8 cellular contexts compared by ENCODE assay signal in genomic region chr17:18361837-18362380, GRCh38. TPM values are rescaled to one million over a fixed set of nuclear protein-coding genes. Genes with fewer than 3 reads are reported as not detected.
A peak's percentile ranks its signal among the peaks of the same experiment; 100 is the strongest.
DNase-seq lines count a peak whose midpoint lies in the region; ATAC-seq and TF ChIP-seq lines count a peak whose summit lies in the region.

No MANE protein-coding gene starts in this region.

- POLR2A ChIA-PET in T-cell (lab: Charles Lee) = interaction anchor here in 1 of 2 donors (0.6 to 0.7 kb wide), 2 partner anchors 22 to 31 kb away, joined by 3 to 5 read pairs; no protein-coding TSS in a partner anchor

- no peak overlapping the region for H2BK20ac ChIP-seq in H9 (ENCODE audit: low read depth, low read length, poor library complexity, severe bottlenecking)

- no peak overlapping the region for H3K56ac ChIP-seq in H9 (ENCODE audit: insufficient read length, low read depth, low read length)

- no peak overlapping the region for H2BK12ac ChIP-seq in H9 (ENCODE audit: insufficient read length, low read depth, low read length)

- no peak overlapping the region for H3K23ac ChIP-seq in H9 (ENCODE audit: insufficient read length, low read depth, low read length)

- H3K18ac ChIP-seq in H9 (ENCODE audit: insufficient read length, low read depth, low read length) = no peak overlapping the region

- H4K91ac ChIP-seq in H9 (ENCODE audit: insufficient read length, low read depth, low read length) = no peak overlapping the region

- H3F3A ChIP-seq in smooth muscle cell (ENCODE audit: low read depth) = no peaks in the 10 kb centered on the region

- TF ChIP-seq CTCF in H9 (conservative IDR thresholded peaks at IDR 0.05) (no peak), foreskin keratinocyte (conservative IDR thresholded peaks at IDR 0.05) (no peak), smooth muscle cell (IDR thresholded peaks at IDR 0.05; ENCODE audit: borderline replicate concordance, insufficient read depth, poor library complexity, severe bottlenecking) (no peak)

- H3K23me2 ChIP-seq in H9 (ENCODE audit: insufficient read length, low read depth, low read length, poor library complexity, severe bottlenecking) = peaks cover 3% of the 10 kb centered on the region

- no peak overlapping the region for H3K14ac ChIP-seq in H9 (ENCODE audit: insufficient read depth, low read length)

- no peak overlapping the region for H2AFZ ChIP-seq in H9 (ENCODE audit: low read length)
- no peak overlapping the region for H2AFZ ChIP-seq in smooth muscle cell (ENCODE audit: low read depth)

- H3K4me1 Mint-ChIP-seq in H9 (peaks cover 11 to 12% of the 10 kb centered on the region in 2 experiments), T-cell (peaks cover 10 to 15% (median 15%) of the 10 kb centered on the region in 3 donors)

- no peak overlapping the region for H3K9ac ChIP-seq in H9 (ENCODE audit: extremely low read depth, insufficient read length, low read length)
- no peak overlapping the region for H3K9ac ChIP-seq in smooth muscle cell (ENCODE audit: low read depth)

- ATAC-seq in T-cell (replicated peaks in 1 of 4) (no peak), foreskin keratinocyte (no peak)

- 100% methylated on average over 2 of the region's 3 CpGs for WGBS in H9 (ENCODE audit: extremely low coverage, insufficient read length, low lambda C conversion rate)
- 79% methylated on average over 3 of the region's 3 CpGs for WGBS in smooth muscle cell (ENCODE audit: low lambda C conversion rate)

- H3K27ac Mint-ChIP-seq in H9 = no peak overlapping the region
- H3K27ac Mint-ChIP-seq in T-cell = peak overlapping the region in 1 of 2 donors; percentile 34

- H3K4ac ChIP-seq in H9 (ENCODE audit: low read depth, low read length) = no peak overlapping the region

- no peak overlapping the region for H4K5ac ChIP-seq in H9 (ENCODE audit: insufficient read length, low read depth, low read length)

- H3K9me3 Mint-ChIP-seq in H9 = no peaks in the 10 kb centered on the region
- H3K9me3 Mint-ChIP-seq in T-cell = no peaks in the 10 kb centered on the region

- peak overlapping the region; percentile 63 for H3K4me3 ChIP-seq in smooth muscle cell

- no peak overlapping the region for H2BK5ac ChIP-seq in H9 (ENCODE audit: insufficient read length, low read length)

- H4K20me1 ChIP-seq in H9 (ENCODE audit: control insufficient read depth, insufficient read depth, insufficient read length) = no peaks in the 10 kb centered on the region
- no peaks in the 10 kb centered on the region for H4K20me1 ChIP-seq in smooth muscle cell (ENCODE audit: low read depth)

- CTCF ChIA-PET in T-cell (lab: Charles Lee) = interaction anchor here (0.5 to 0.6 kb wide), 2 partner anchors 41 to 341 kb away, joined by 3 to 4 read pairs; no protein-coding TSS in a partner anchor

- H3K9me3 ChIP-seq in H9 (ENCODE audit: control insufficient read depth, low read depth, low read length) = no peaks in the 10 kb centered on the region
- H3K9me3 ChIP-seq in smooth muscle cell (replicated peaks; ENCODE audit: low read depth) = no peaks in the 10 kb centered on the region

- H3K27me3 Mint-ChIP-seq in H9 (ENCODE audit: low read depth) (no peaks in the 10 kb centered on the region), T-cell (no peaks in the 10 kb centered on the region)

- no peak overlapping the region for H2BK120ac ChIP-seq in H9 (ENCODE audit: low read depth, low read length, poor library complexity, severe bottlenecking)

- H3K79me2 ChIP-seq in H9 (ENCODE audit: insufficient read depth, low read length) (peaks cover 4% of the 10 kb centered on the region; the same call in 1 of the 2 replicates), smooth muscle cell (ENCODE audit: low read depth) (no peaks in the 10 kb centered on the region)

- no peak overlapping the region for H2BK15ac ChIP-seq in H9 (ENCODE audit: low read depth, low read length)

- H3K27ac ChIP-seq in H9 (ENCODE audit: insufficient read length, low read depth, low read length) (no peak overlapping the region), foreskin keratinocyte (peak overlapping the region; percentile 14), smooth muscle cell (ENCODE audit: low read depth) (no peak overlapping the region)

- H3K27me3 ChIP-seq in H9 (ENCODE audit: insufficient read depth, low read length) = no peaks in the 10 kb centered on the region
- H3K27me3 ChIP-seq in foreskin keratinocyte = no peaks in the 10 kb centered on the region
- H3K27me3 ChIP-seq in smooth muscle cell (ENCODE audit: low read depth) = no peaks in the 10 kb centered on the region

- H3T11ph ChIP-seq in H9 (ENCODE audit: low read length) = no peak overlapping the region

- peak overlapping the region; percentile 12 for H3K4me2 ChIP-seq in H9 (ENCODE audit: insufficient read depth, insufficient read length, low read length)
- H3K4me2 ChIP-seq in smooth muscle cell = no peak overlapping the region

- no peak overlapping the region for H4K8ac ChIP-seq in H9 (replicated peaks; ENCODE audit: insufficient read length, low read depth, low read length)

- H3K4me1 ChIP-seq in H9 (ENCODE audit: insufficient read depth, low read length) (no peaks in the 10 kb centered on the region), foreskin keratinocyte (peaks cover 7% of the 10 kb centered on the region), smooth muscle cell (ENCODE audit: low read depth) (peaks cover 7% of the 10 kb centered on the region)

- H3K36me3 Mint-ChIP-seq in H9 (ENCODE audit: insufficient read depth in 1 of 3, low read depth in 3 of 3) (peaks cover 4 to 24% (median 19%) of the 10 kb centered on the region in 3 experiments; a peak in 6 of 7 replicates), T-cell (no peaks in the 10 kb centered on the region)

- DNase-seq in H9 (no peak), T-cell (no peak), foreskin keratinocyte (no peak), smooth muscle cell (lab: John Stamatoyannopoulos, UW; ENCODE audit: unreplicated experiment) (no peak), NCI-H1417 treated with DMSO at 0.1 percent for 48 hours (lab: John Stamatoyannopoulos, UW) (no peak), NCI-H2029 (lab: John Stamatoyannopoulos, UW) (no peak), epidermal melanocyte (ENCODE audit: insufficient read length, low spot score) (no peak)
- no peak for DNase-seq in activated CD4-positive, alpha-beta T cell treated with anti-CD3 and anti-CD28 coated beads for 1 hour

- peaks cover 3% of the 10 kb centered on the region for H3K79me1 ChIP-seq in H9 (ENCODE audit: insufficient read depth, low read depth, low read length, poor library complexity, severe bottlenecking)

- H3K36me3 ChIP-seq in smooth muscle cell (ENCODE audit: low read depth) = no peaks in the 10 kb centered on the region

- no peak overlapping the region for H2AK5ac ChIP-seq in H9 (ENCODE audit: insufficient read length, low read length)

- peak overlapping the region; percentile 87 to 94 for H3K4me3 Mint-ChIP-seq in H9
- peak overlapping the region; percentile 85 to 89 (median 89) for H3K4me3 Mint-ChIP-seq in T-cell

RNA-seq across cellular contexts. Expression of gene SHMT1, which starts 1.4 kb away (rescaled TPM):
- 41.8 and 42.8 TPM in 2 replicates for total RNA-seq in H9 (2021)
- total RNA-seq in T-cell = 10 to 100 TPM in 3 of 5 donors, 1 to 10 TPM in 2; 8.3 to 14.7 (median 13.1) TPM
- 41.1 and 58.5 TPM in 2 replicates for total RNA-seq in foreskin keratinocyte
- polyA plus RNA-seq in foreskin keratinocyte = 35.2 and 48.0 TPM in 2 replicates
- total RNA-seq in smooth muscle cell = 4.1 and 5.9 TPM in 2 replicates
- 8.5 and 10.3 TPM in 2 replicates for polyA plus RNA-seq in smooth muscle cell

RNA-seq across cellular contexts. Expression of gene EVPLL, which starts 15.7 kb away (rescaled TPM):
- total RNA-seq in H9 (2021) (0.61 TPM in 1 of 2 replicates, not detected in the other), T-cell (not detected), foreskin keratinocyte (0.11 and 0.17 TPM in 2 replicates), smooth muscle cell (not detected in 2 replicates)
- polyA plus RNA-seq in foreskin keratinocyte (0.07 and 0.15 TPM in 2 replicates), smooth muscle cell (not detected in 2 replicates)

RNA-seq across cellular contexts. Expression of gene SMCR8, which starts 46.8 kb away (rescaled TPM):
- total RNA-seq in H9 (2021) (22.3 and 22.4 TPM in 2 replicates), T-cell (10 to 100 TPM; 38.7 to 46.4 (median 45.9) TPM), foreskin keratinocyte (14.0 and 15.5 TPM in 2 replicates), smooth muscle cell (10.4 and 12.6 TPM in 2 replicates)
- polyA plus RNA-seq in foreskin keratinocyte (2.5 and 2.7 TPM in 2 replicates), smooth muscle cell (3.3 and 4.5 TPM in 2 replicates)

RNA-seq across cellular contexts. Expression of gene TOP3A, which starts 47.1 kb away (rescaled TPM):
- total RNA-seq in H9 (2021) = 63.3 and 68.7 TPM in 2 replicates
- total RNA-seq in T-cell = 10 to 100 TPM; 34.0 to 60.4 (median 52.8) TPM
- 24.2 and 27.4 TPM in 2 replicates for total RNA-seq in foreskin keratinocyte
- polyA plus RNA-seq in foreskin keratinocyte = 11.3 and 12.6 TPM in 2 replicates
- total RNA-seq in smooth muscle cell = 19.9 and 40.9 TPM in 2 replicates
- 14.6 and 22.9 TPM in 2 replicates for polyA plus RNA-seq in smooth muscle cell
